ENCODE assay signal across 8 cellular contexts in genomic region chr3:66483006-66483928, GRCh38. TPM values are rescaled to one million over a fixed set of nuclear protein-coding genes. Genes with fewer than 3 reads are reported as not detected.
DNase-seq lines count a peak whose midpoint lies in the region; ATAC-seq lines count a peak whose summit lies in the region.

No MANE protein-coding gene starts in this region.

- peaks cover 0 to 1% (median 0%) of the 10 kb centered on the region in 5 donors for H3K9me3 Mint-ChIP-seq in CD8-positive, alpha-beta memory T cell
- H3K9me3 Mint-ChIP-seq in activated T-cell treated with anti-CD3 and anti-CD28 coated beads, Interleukin-2, amount 50 U/mL, for 4 hours, result peaks cover 5% of the 10 kb centered on the region

- WGBS in GM23248 (ENCODE audit: low coverage in 1 of 2, low lambda C conversion rate in 2 of 2, missing lambda C conversion rate in 2 of 2), 2 experiments, result 41 to 43% methylated on average over 17 of the region's 17 CpGs

- H3K27me3 ChIP-seq in CD8-positive, alpha-beta memory T cell (ENCODE audit: insufficient read depth, low read length, poor library complexity, severe bottlenecking), result no peaks in the 10 kb centered on the region
- H3K27me3 ChIP-seq in GM23248 (replicated peaks; ENCODE audit: insufficient read depth) (no peaks in the 10 kb centered on the region), skeletal muscle tissue (ENCODE audit: control insufficient read depth in 3 of 3, insufficient read depth in 3 of 3, low read length in 3 of 3) (no peaks in the 10 kb centered on the region)

- H2AFZ ChIP-seq in GM23248, result no peak overlapping the region; the same call in 1 of the 2 replicates

- H3K4me1 Mint-ChIP-seq in CD8-positive, alpha-beta memory T cell, result peaks cover 43 to 94% (median 73%) of the 10 kb centered on the region in 3 donors
- peaks cover 48% of the 10 kb centered on the region for H3K4me1 Mint-ChIP-seq in activated T-cell treated with anti-CD3 and anti-CD28 coated beads, Interleukin-2, amount 50 U/mL, for 4 hours (ENCODE audit: low read depth)

- H3K4me3 Mint-ChIP-seq in CD8-positive, alpha-beta memory T cell, result peak overlapping the region; percentile 37 to 71 (median 67)
- H3K4me3 Mint-ChIP-seq in activated T-cell treated with anti-CD3 and anti-CD28 coated beads, Interleukin-2, amount 50 U/mL, for 4 hours, result peak overlapping the region; percentile 34

- CTCF ChIA-PET in CD8-positive, alpha-beta memory T cell (lab: Charles Lee), result interaction anchor here (0.7 to 1.4 kb wide), 4 partner anchors 8 to 76 kb away, joined by 3 to 5 read pairs (median 4); no protein-coding TSS in a partner anchor

- peak in 1 of 5 donors; percentile 53 for DNase-seq in CD8-positive, alpha-beta memory T cell
- DNase-seq in GM23248, result peak; percentile 78
- peak; percentile 21 for DNase-seq in activated T-cell treated with anti-CD3 and anti-CD28 coated beads, Interleukin-2, amount 50 U/mL, for 4 hours
- peak; percentile 81 for DNase-seq in left cardiac atrium
- DNase-seq in kidney glomerular epithelial cell (lab: John Stamatoyannopoulos, UW), result no peak

- peaks cover 73% of the 10 kb centered on the region for H3K4me1 ChIP-seq in CD8-positive, alpha-beta memory T cell (ENCODE audit: insufficient read depth, low read length)
- H3K4me1 ChIP-seq in GM23248 (ENCODE audit: insufficient read depth) (peaks cover 47% of the 10 kb centered on the region), skeletal muscle tissue (ENCODE audit: control insufficient read depth in 3 of 3, insufficient read depth in 3 of 3, low read length in 3 of 3) (peaks cover 67 to 82% (median 70%) of the 10 kb centered on the region in 3 donors)

- H3K27ac ChIP-seq in CD8-positive, alpha-beta memory T cell (ENCODE audit: low read depth, low read length), result no peak overlapping the region
- H3K27ac ChIP-seq in GM23248 (0 out of 2 replicates have a peak overlapping the region, but pooled peaks have one; percentile 16), skeletal muscle tissue (ENCODE audit: low read depth, low read length) (peak overlapping the region; percentile 93)

- ATAC-seq in activated T-cell treated with anti-CD3 and anti-CD28 coated beads, Interleukin-2, amount 50 U/mL, for 4 hours, result no peak
- ATAC-seq in left cardiac atrium (peak; percentile 87 to 89), HG02571 (IDR thresholded peaks at IDR 0.05; ENCODE audit: unreplicated experiment) (no peak), GM21576 (IDR thresholded peaks at IDR 0.05; ENCODE audit: unreplicated experiment) (no peak)

- no peaks in the 10 kb centered on the region for H3K9me3 ChIP-seq in CD8-positive, alpha-beta memory T cell (ENCODE audit: low read length)
- H3K9me3 ChIP-seq in GM23248 (ENCODE audit: low read depth), result no peaks in the 10 kb centered on the region
- no peaks in the 10 kb centered on the region for H3K9me3 ChIP-seq in skeletal muscle tissue (ENCODE audit: control insufficient read depth in 3 of 3, low read length in 3 of 3)

- no peak overlapping the region for H3K4me3 ChIP-seq in CD8-positive, alpha-beta memory T cell (ENCODE audit: low read length)
- H3K4me3 ChIP-seq in GM23248 (no peak overlapping the region), skeletal muscle tissue (ENCODE audit: low read length in 3 of 3) (peak overlapping the region; percentile 16 to 54 (median 52))

- POLR2A ChIA-PET in CD8-positive, alpha-beta memory T cell (lab: Charles Lee), result interaction anchor here (1.0 kb wide), 1 partner anchor 10 kb away, joined by 3 read pairs; no protein-coding TSS in a partner anchor

- H3K27ac Mint-ChIP-seq in CD8-positive, alpha-beta memory T cell, result peak overlapping the region in 7 of 8 donors; percentile 48 to 89 (median 77)

- no peak overlapping the region for H3K4me2 ChIP-seq in GM23248 (ENCODE audit: unreplicated experiment)

- peaks cover 24% of the 10 kb centered on the region for H3F3A ChIP-seq in GM23248 (ENCODE audit: insufficient read depth)

- no peaks in the 10 kb centered on the region for H4K20me1 ChIP-seq in GM23248 (ENCODE audit: insufficient read depth)

- peaks cover 0 to 6% (median 0%) of the 10 kb centered on the region in 3 donors for H3K36me3 Mint-ChIP-seq in CD8-positive, alpha-beta memory T cell
- peaks cover 11% of the 10 kb centered on the region for H3K36me3 Mint-ChIP-seq in activated T-cell treated with anti-CD3 and anti-CD28 coated beads, Interleukin-2, amount 50 U/mL, for 4 hours (ENCODE audit: insufficient read depth)

- in situ Hi-C loops in GM23248 (cut with MboI), result no loop called here

- no peaks in the 10 kb centered on the region for H3K9me2 ChIP-seq in GM23248 (ENCODE audit: insufficient read depth)

- H3K79me2 ChIP-seq in GM23248 (ENCODE audit: insufficient read depth), result peaks cover 40% of the 10 kb centered on the region; the same call in 1 of the 2 replicates

- H3K36me3 ChIP-seq in CD8-positive, alpha-beta memory T cell (ENCODE audit: insufficient read depth, low read length), result no peaks in the 10 kb centered on the region
- H3K36me3 ChIP-seq in GM23248 (ENCODE audit: low read depth), result no peaks in the 10 kb centered on the region
- no peaks in the 10 kb centered on the region for H3K36me3 ChIP-seq in skeletal muscle tissue (ENCODE audit: control insufficient read depth in 3 of 3, insufficient read depth in 3 of 3, low read length in 3 of 3)

- intact Hi-C loops in left cardiac atrium (cut with DNase I), result loop anchor here in 1 of 2 donors (5.0 kb wide), 1 partner anchor 66 kb away; no protein-coding TSS in a partner anchor

- H3K9ac ChIP-seq in GM23248, result peak overlapping the region; percentile 17
- H3K9ac ChIP-seq in skeletal muscle tissue (ENCODE audit: low read depth in 1 of 3, low read length in 3 of 3), result peak overlapping the region; percentile 59 to 68 (median 66)

- H3K27me3 Mint-ChIP-seq in CD8-positive, alpha-beta memory T cell, result no peaks in the 10 kb centered on the region
- H3K27me3 Mint-ChIP-seq in activated T-cell treated with anti-CD3 and anti-CD28 coated beads, Interleukin-2, amount 50 U/mL, for 4 hours (ENCODE audit: low read depth), result no peaks in the 10 kb centered on the region

RNA-seq across cellular contexts. Expression of gene LRIG1, which starts 17.6 kb away (rescaled TPM):
- 10 to 100 TPM; 37.9 to 38.2 TPM for total RNA-seq in CD8-positive, alpha-beta memory T cell
- polyA plus RNA-seq in CD8-positive, alpha-beta memory T cell, result 47.9 TPM
- total RNA-seq in GM23248 (2014; rRNA removed; shearing (Covaris generic)), result 6.5 and 10.0 TPM in 2 replicates
- 2.8 and 3.1 TPM in 2 replicates for polyA plus RNA-seq in GM23248 (2016; fragmentation: Nextera tagmentation; extraction: Ambion mirVana)
- total RNA-seq in activated T-cell treated with anti-CD3 and anti-CD28 coated beads, Interleukin-2, amount 50 U/mL, for 4 hours, result 10 to 100 TPM; 42.0 to 63.0 (median 43.9) TPM
- total RNA-seq in left cardiac atrium (100 to 1,000 TPM in 1 of 2 donors, 10 to 100 TPM in 1; 88.8 to 115 TPM), skeletal muscle tissue (135 TPM)

Comparison
In these comparisons a context has a peak if more than half of its experiments do, and no peak if none do; other contexts are left out.
1. H3K4me3 ChIP-seq: peak in skeletal muscle tissue (3 of 3); none in CD8-positive, alpha-beta memory T cell (single experiment) and GM23248 (single experiment).
2. ATAC-seq: peak in left cardiac atrium (2 of 2); none in activated T-cell treated with anti-CD3 and anti-CD28 coated beads, Interleukin-2, amount 50 U/mL, for 4 hours (0 of 2), HG02571 (single experiment) and GM21576 (single experiment).